22 cellular contexts compared by ENCODE assay signal in the genomic region with DNA sequence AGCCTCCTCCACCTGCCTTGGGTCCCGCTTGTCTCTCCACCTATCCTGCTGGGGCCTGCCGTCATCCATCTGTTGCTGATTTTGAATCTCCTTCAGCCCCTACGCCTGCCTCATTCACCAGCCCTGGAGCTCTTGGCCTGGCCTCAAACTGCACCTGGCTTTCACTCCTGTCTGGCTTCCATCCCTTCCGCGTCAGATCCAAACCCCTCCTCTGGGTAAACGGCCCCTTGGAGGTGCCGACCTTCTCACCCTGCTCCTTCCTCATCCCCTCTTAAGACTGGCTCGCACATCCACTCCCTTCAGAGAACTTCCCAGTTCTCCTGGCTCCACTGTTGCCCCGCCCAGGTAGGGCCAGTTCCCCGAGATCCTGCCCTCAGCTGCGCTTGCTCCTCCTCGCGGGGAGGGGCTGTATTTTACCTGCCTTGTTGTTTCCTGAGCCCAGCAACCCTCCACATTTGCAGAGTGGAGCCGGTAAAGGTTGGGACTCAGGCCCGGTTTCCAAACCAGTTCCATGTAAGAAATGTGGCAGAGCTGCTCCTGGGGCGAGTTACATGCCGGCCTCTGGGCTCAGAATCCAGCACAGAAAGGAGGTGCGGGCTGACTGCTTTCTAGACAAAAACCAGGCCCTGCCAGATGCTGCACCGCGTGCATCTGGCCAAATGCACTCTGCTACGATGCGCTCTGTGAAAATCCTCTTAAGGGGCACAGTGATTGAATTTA. TPM values are rescaled to one million over a fixed set of nuclear protein-coding genes. Genes with fewer than 3 reads are reported as not detected.
A peak's percentile ranks its signal among the peaks of the same experiment; 100 is the strongest.
DNase-seq lines count a peak whose midpoint lies in the region; FAIRE-seq and TF ChIP-seq lines count a peak whose summit lies in the region.
"Had no signal": no experiment of that assay in that cellular context is flagged by ENCODE, and none has a peak within 500 bp of the region (broad histone marks: within the 10 kb centered on the region; RNA-seq: fewer than 3 reads in every experiment).

No MANE protein-coding gene starts in this region.

- DNase-seq in HT-29 (ENCODE audit: low spot score): peak; percentile 26
- peak; percentile 38 for DNase-seq in bronchial epithelial cell (ENCODE audit: low read depth)
- DNase-seq in left kidney (ENCODE audit: low read depth, low spot score): peak; percentile 27
- peak; percentile 49 for DNase-seq in sigmoid colon
- no peak for DNase-seq in HCEC 1CT
- DNase-seq in GM13977 (ENCODE audit: low spot score): no peak
- no peak for DNase-seq in hypothalamus (lab: John Stamatoyannopoulos, UW)
- DNase-seq: activated CD4-positive, alpha-beta T cell treated with anti-CD3 and anti-CD28 coated beads, Interleukin-2, amount 50 U/mL, for 4 hours; adrenal gland; central memory CD4-positive, alpha-beta T cell; effector CD8-positive, alpha-beta T cell; GF-D8; GM23248; heart right ventricle; NCI-H1048; RPMI8226; SW 1271 had no signal

- peaks cover 0 to 12% (median 3%) of the 10 kb centered on the region in 4 donors for H3K4me1 ChIP-seq in sigmoid colon
- H3K4me1 ChIP-seq: adrenal gland, heart right ventricle had no signal

- no peak for TF ChIP-seq POLR2A in sigmoid colon (IDR thresholded peaks at IDR 0.05)

- in situ Hi-C loops in GM13977 (cut with MboI; ENCODE audit: low pct_unique_long_range_greater_than_20kb, low sequenced_read_pairs, unreplicated experiment): no loop called here

- WGBS in sigmoid colon, 2 donors: 24 to 46% methylated on average over 22 of the region's 22 CpGs

- H3K27ac ChIP-seq in sigmoid colon: no peak overlapping the region
- H3K27ac ChIP-seq: adrenal gland, BLaER1, GM23248, heart right ventricle had no signal

- TF ChIP-seq EP300 in sigmoid colon (IDR thresholded peaks at IDR 0.05): no peak

- no peaks in the 10 kb centered on the region for H3K27me3 ChIP-seq in bronchial epithelial cell (ENCODE audit: control insufficient read depth, insufficient read depth, low read length)
- H3K27me3 ChIP-seq in sigmoid colon: no peaks in the 10 kb centered on the region
- H3K27me3 ChIP-seq: adrenal gland, BLaER1 had no signal

- H3K4me3 ChIP-seq in bronchial epithelial cell (ENCODE audit: low read depth, low read length) (no peak overlapping the region), sigmoid colon (no peak overlapping the region)
- H3K4me3 ChIP-seq: adrenal gland, BLaER1, GM23248, heart right ventricle, K562, smooth muscle cell had no signal

- intact Hi-C loops in sigmoid colon (cut with DNase I): no loop called here

- H3K9me3 ChIP-seq in sigmoid colon: no peaks in the 10 kb centered on the region
- H3K9me3 ChIP-seq: adrenal gland, BLaER1 had no signal

- no peaks in the 10 kb centered on the region for H3K36me3 ChIP-seq in bronchial epithelial cell (ENCODE audit: control insufficient read depth, insufficient read depth, low read length)
- H3K36me3 ChIP-seq in sigmoid colon: no peaks in the 10 kb centered on the region
- H3K36me3 ChIP-seq: adrenal gland, BLaER1, heart right ventricle had no signal

- peak; percentile 76 for FAIRE-seq in bronchial epithelial cell (lab: Jason Lieb, UNC)
- FAIRE-seq: GM12892, K562 had no signal

- TF ChIP-seq CTCF in bronchial epithelial cell (IDR thresholded peaks at IDR 0.05; ENCODE audit: insufficient read depth, low read length, severe bottlenecking) (peak; percentile 11), sigmoid colon (IDR thresholded peaks at IDR 0.05) (no peak), GM13977 (IDR thresholded peaks at IDR 0.05; ENCODE audit: extremely low read depth, insufficient read depth, missing control alignments) (no peak)

RNA-seq across cellular contexts. Expression of a gene that starts 13.9 kb away (rescaled TPM):
- 2.5 and 5.4 TPM in 2 replicates for total RNA-seq in HT-29 (2014; rRNA removed; shearing (Covaris generic))
- total RNA-seq in bronchial epithelial cell (6.6 and 8.1 TPM in 2 replicates), sigmoid colon (10 to 100 TPM in 3 of 4 donors, 1 to 10 TPM in 1; 8.0 to 43.8 (median 16.8) TPM)
- 1 to 10 TPM; 3.5 to 4.4 (median 3.6) TPM for polyA plus RNA-seq in sigmoid colon
- total RNA-seq: activated T-helper 1 cell treated with anti-CD3 and anti-CD28 coated beads, Interleukin-12 subunit alpha, Interleukin-12 subunit beta, Interleukin-2, Interleukin-4 antibody, amounts not matched to agents 30 ng/mL and 10 ng/mL and 1 ng/mL, durations not matched to agents 14 hours and 24 hours and 36 hours had no signal

Comparison
In these comparisons a context has a peak if more than half of its experiments do, and no peak if none do; other contexts are left out.
1. DNase-seq: peak in HT-29 (single experiment), bronchial epithelial cell (single experiment), left kidney (single experiment) and sigmoid colon (single experiment); none in HCEC 1CT (single experiment), GM13977 (single experiment) and hypothalamus (0 of 51).